In genomic region chr2:28643911-28644334, GRCh38 we compare ENCODE assay signal across 1 cellular context.
TF ChIP-seq lines count a peak whose summit lies in the region.

No MANE protein-coding gene starts in this region.

TF ChIP-seq in SK-N-SH treated with all-trans-retinoic acid at 6 μM for 48 hours, 23 proteins besides CTCF, POLR2A, EP300 and RAD21 (continued from another document):
- no peak for TF ChIP-seq CSRNP3 (CRISPR knock-in tag; IDR thresholded peaks at IDR 0.05)
